In genomic region chr11:67278135-67278938, GRCh38 we compare ENCODE assay signal across 1 cellular context.
TF ChIP-seq lines count a peak whose summit lies in the region.

No MANE protein-coding gene starts in this region.

TF ChIP-seq in GM12878, 131 proteins besides CTCF, POLR2A, EP300 and RAD21:
- TF ChIP-seq POLR2AphosphoS2 (IDR thresholded peaks at IDR 0.05; ENCODE audit: low read depth, low read length) (no peak), ZZZ3 (IDR thresholded peaks at IDR 0.05; ENCODE audit: control insufficient read depth, insufficient read length, low read depth) (no peak), ZBTB4 (CRISPR knock-in tag; IDR thresholded peaks at IDR 0.05) (no peak), FOS (IDR thresholded peaks at IDR 0.05; ENCODE audit: borderline replicate concordance, extremely low read depth, insufficient read length) (no peak), MLLT1 (IDR thresholded peaks at IDR 0.05) (no peak), SREBF1 (IDR thresholded peaks at IDR 0.05; ENCODE audit: low read length) (no peak), DPF2 (IDR thresholded peaks at IDR 0.05) (no peak), EZH2 (IDR thresholded peaks at IDR 0.05; ENCODE audit: borderline replicate concordance, control insufficient read depth, low read depth, low read length) (no peak), ZSCAN29 (IDR thresholded peaks at IDR 0.05) (no peak), HDAC2 (IDR thresholded peaks at IDR 0.05) (no peak), RAD51 (IDR thresholded peaks at IDR 0.05) (no peak), NKRF (conservative IDR thresholded peaks at IDR 0.05) (no peak), WRNIP1 (IDR thresholded peaks at IDR 0.05; ENCODE audit: borderline replicate concordance, low read depth, low read length) (no peak)
